11 cellular contexts compared by ENCODE assay signal in genomic region chr10:31315453-31315852, GRCh38. TPM values are rescaled to one million over a fixed set of nuclear protein-coding genes. Genes with fewer than 3 reads are reported as not detected.
DNase-seq lines count a peak whose midpoint lies in the region; FAIRE-seq and TF ChIP-seq lines count a peak whose summit lies in the region.
"Had no signal": no experiment of that assay in that cellular context is flagged by ENCODE, and none has a peak within 500 bp of the region (broad histone marks: within the 10 kb centered on the region; RNA-seq: fewer than 3 reads in every experiment).

No MANE protein-coding gene starts in this region.

- H3K4me3 ChIP-seq in SJSA1: no peak overlapping the region

- DNase-seq in H54 (ENCODE audit: insufficient read length, low spot score) (peak; percentile 39), SJSA1 (ENCODE audit: low read depth in 1 of 2, low spot score in 2 of 2) (peak; percentile 56 to 71), fibroblast of gingiva (ENCODE audit: low read depth) (peak; percentile 86), stromal cell of bone marrow (ENCODE audit: low read depth) (peak; percentile 74), NOMO-1 treated with DMSO at 0.1 percent for 48 hours (lab: John Stamatoyannopoulos, UW; ENCODE audit: unreplicated experiment) (no peak), GDM1 (lab: John Stamatoyannopoulos, UW) (no peak)
- DNase-seq in activated CD4-positive, alpha-beta T cell treated with anti-CD3 and anti-CD28 coated beads, Interleukin-2, amount 50 U/mL, for 4 hours: no peak
- DNase-seq: activated CD4-positive, alpha-beta T cell treated with anti-CD3 and anti-CD28 coated beads, Interleukin-2, amount 50 U/mL, for 1 hour; anterior cingulate cortex; COR-L47; natural killer cell had no signal

- peak; percentile 99 for FAIRE-seq in H54 (lab: Jason Lieb, UNC)

- H3K9me3 ChIP-seq in SJSA1 (replicated peaks): no peaks in the 10 kb centered on the region

- H3K36me3 ChIP-seq in SJSA1: peaks cover 17% of the 10 kb centered on the region

- TF ChIP-seq POLR2A in H54 (IDR thresholded peaks at IDR 0.05; ENCODE audit: low read depth, low read length): no peak

- H3K4me1 ChIP-seq in SJSA1 (replicated peaks): peaks cover 33% of the 10 kb centered on the region

- no peaks in the 10 kb centered on the region for H3K27me3 ChIP-seq in SJSA1 (replicated peaks)

- H3K27ac ChIP-seq in SJSA1: peak overlapping the region; percentile 49

RNA-seq across cellular contexts. Expression of gene ZEB1, which starts 3.6 kb away (rescaled TPM):
- total RNA-seq in SJSA1 (2014; rRNA removed; shearing (Covaris generic)): 67.3 and 87.4 TPM in 2 replicates

Comparison
In these comparisons a context has a peak if more than half of its experiments do, and no peak if none do; other contexts are left out.
1. DNase-seq: peak in H54 (single experiment), SJSA1 (2 of 2), fibroblast of gingiva (single experiment) and stromal cell of bone marrow (single experiment); none in NOMO-1 treated with DMSO at 0.1 percent for 48 hours (single experiment), activated CD4-positive, alpha-beta T cell treated with anti-CD3 and anti-CD28 coated beads, Interleukin-2, amount 50 U/mL, for 4 hours (0 of 2) and GDM1 (single experiment).